Comparison of ENCODE assay signal across 16 cellular contexts in genomic region chr7:158556721-158557440, GRCh38. TPM values are rescaled to one million over a fixed set of nuclear protein-coding genes. Genes with fewer than 3 reads are reported as not detected.
DNase-seq lines count a peak whose midpoint lies in the region; ATAC-seq and TF ChIP-seq lines count a peak whose summit lies in the region.
"Had no signal": no experiment of that assay in that cellular context is flagged by ENCODE, and none has a peak within 500 bp of the region (broad histone marks: within the 10 kb centered on the region; RNA-seq: fewer than 3 reads in every experiment).

No MANE protein-coding gene starts in this region.

- H3K9me3 ChIP-seq in osteoblast (ENCODE audit: low read depth, low read length), result no peaks in the 10 kb centered on the region

- no peaks in the 10 kb centered on the region for H3K79me2 ChIP-seq in osteoblast (ENCODE audit: insufficient read depth, low read length)

- no peak overlapping the region for H3K4me3 ChIP-seq in osteoblast (ENCODE audit: insufficient read depth, low read length)
- H3K4me3 ChIP-seq: BLaER1 treated with 17β-estradiol and CSF1 and Interleukin-3, amounts not matched to agents 10 nM and 100 nM; GM23338 had no signal

- H3K4me1 ChIP-seq in osteoblast (ENCODE audit: insufficient read depth, low read length), result no peaks in the 10 kb centered on the region
- H3K4me1 ChIP-seq: BLaER1 treated with 17β-estradiol and CSF1 and Interleukin-3, amounts not matched to agents 10 nM and 100 nM had no signal

- no peak overlapping the region for H3K27ac ChIP-seq in osteoblast (ENCODE audit: low read depth, low read length)
- H3K27ac ChIP-seq: 22Rv1; BLaER1 treated with 17β-estradiol and CSF1 and Interleukin-3, amounts not matched to agents 10 nM and 100 nM had no signal

- DNase-seq in activated effector memory CD4-positive, alpha-beta T cell treated with anti-CD3 and anti-CD28 coated beads, Interleukin-2, amount 50 U/mL, for 16 hours, result peak; percentile 43
- DNase-seq in activated effector memory CD4-positive, alpha-beta T cell treated with Interleukin-2 at 50 U/mL for 16 hours, result no peak
- DNase-seq in osteoblast (ENCODE audit: insufficient read length, low spot score, missing footprints), result peak; percentile 11
- DNase-seq in NK-92 treated with Interleukin-12 subunit alpha and Interleukin-12 subunit beta, amount 100 ng/mL, for 24 hours (lab: John Stamatoyannopoulos, UW), result no peak
- DNase-seq: Calu3; CD8-positive, alpha-beta T cell; DMS79 treated with DMSO at 0.1 percent for 48 hours; GF-D8; HCEC 1CT had no signal

- H4K20me1 ChIP-seq in osteoblast (ENCODE audit: insufficient read depth, low read length), result no peaks in the 10 kb centered on the region

- ATAC-seq in esophagus mucosa (peak; percentile 17), HG02588 (IDR thresholded peaks at IDR 0.05; ENCODE audit: unreplicated experiment) (no peak), HG03378 (IDR thresholded peaks at IDR 0.05; ENCODE audit: unreplicated experiment) (no peak)
- ATAC-seq: CD8-positive, alpha-beta T cell; GM23338; HepG2 had no signal

- no peak overlapping the region for H2AFZ ChIP-seq in osteoblast (ENCODE audit: low read length)
- H2AFZ ChIP-seq: GM23338 had no signal

- no peak for TF ChIP-seq CTCF in osteoblast (IDR thresholded peaks at IDR 0.05; ENCODE audit: extremely low read depth, low read depth, low read length)

- H3K27me3 ChIP-seq in osteoblast (ENCODE audit: insufficient read depth, low read length), result no peaks in the 10 kb centered on the region
- H3K27me3 ChIP-seq: BLaER1 treated with 17β-estradiol and CSF1 and Interleukin-3, amounts not matched to agents 10 nM and 100 nM had no signal

- H3K36me3 ChIP-seq in osteoblast (ENCODE audit: insufficient read depth, low read length), result no peaks in the 10 kb centered on the region
- H3K36me3 ChIP-seq: BLaER1 treated with 17β-estradiol and CSF1 and Interleukin-3, amounts not matched to agents 10 nM and 100 nM had no signal

- H3K4me2 ChIP-seq in osteoblast (ENCODE audit: insufficient read depth, low read length), result no peak overlapping the region
- H3K4me2 ChIP-seq: BLaER1 treated with 17β-estradiol and CSF1 and Interleukin-3, amounts not matched to agents 10 nM and 100 nM; GM23338 had no signal

RNA-seq across cellular contexts. Expression of gene PTPRN2, which starts 30.7 kb away (rescaled TPM):
- total RNA-seq in esophagus mucosa, result 0.44 TPM
- total RNA-seq in osteoblast, result 0.36 and 0.88 TPM in 2 replicates

Comparison
In these comparisons a context has a peak if more than half of its experiments do, and no peak if none do; other contexts are left out.
1. DNase-seq: peak in activated effector memory CD4-positive, alpha-beta T cell treated with anti-CD3 and anti-CD28 coated beads, Interleukin-2, amount 50 U/mL, for 16 hours (single experiment) and osteoblast (single experiment); none in activated effector memory CD4-positive, alpha-beta T cell treated with Interleukin-2 at 50 U/mL for 16 hours (single experiment) and NK-92 treated with Interleukin-12 subunit alpha and Interleukin-12 subunit beta, amount 100 ng/mL, for 24 hours (single experiment).